In the genomic region with DNA sequence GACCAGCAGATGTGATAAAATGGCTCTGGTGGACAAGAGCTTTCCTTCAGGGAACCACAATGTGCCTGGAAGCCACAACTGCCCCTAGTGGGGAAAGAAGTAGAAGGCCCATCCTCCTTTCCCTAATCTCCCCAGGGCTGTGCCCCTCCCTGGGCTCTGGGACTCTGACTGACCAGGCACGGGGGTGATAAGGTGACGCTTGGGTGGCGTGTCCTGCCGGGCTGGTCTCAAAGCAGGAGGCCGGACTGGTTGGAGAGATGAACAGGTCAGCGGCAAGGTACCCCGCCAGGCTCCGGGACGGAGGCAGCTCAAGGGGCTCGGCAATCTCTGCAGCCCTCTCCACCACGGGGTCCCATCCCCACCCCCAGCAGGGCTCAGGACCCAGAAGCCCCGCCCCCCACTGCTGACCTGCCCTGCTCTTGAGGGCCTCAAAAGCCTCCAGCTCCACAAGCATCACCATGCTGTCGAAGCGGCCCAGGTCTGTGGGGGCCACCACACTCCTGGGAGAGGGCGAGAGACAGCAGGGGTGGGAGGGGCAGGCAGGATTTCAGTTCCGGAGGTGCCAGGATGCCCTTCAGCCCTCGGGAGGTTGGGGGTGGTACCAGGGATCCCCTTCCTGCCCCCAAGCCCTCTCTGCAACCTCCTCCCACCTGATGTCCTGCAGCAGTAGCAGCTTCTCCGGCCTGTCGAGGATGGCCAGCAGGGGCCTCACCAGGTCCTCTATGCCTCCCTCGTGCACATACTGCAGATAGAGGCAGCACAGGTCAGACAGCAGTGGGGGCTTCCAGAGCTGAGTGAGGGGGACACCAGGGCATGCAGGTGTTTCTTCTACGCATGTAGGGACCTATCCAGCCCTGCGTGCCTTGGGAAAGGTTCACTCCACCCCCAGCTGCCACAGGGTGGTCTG, we compare ENCODE assay signal across 1 cellular context.
TF ChIP-seq lines count a peak whose summit lies in the region.

No MANE protein-coding gene starts in this region.

TF ChIP-seq in A549, 52 proteins besides CTCF, POLR2A, EP300 and RAD21 (continued from another document):
- TF ChIP-seq, protein P1, sequence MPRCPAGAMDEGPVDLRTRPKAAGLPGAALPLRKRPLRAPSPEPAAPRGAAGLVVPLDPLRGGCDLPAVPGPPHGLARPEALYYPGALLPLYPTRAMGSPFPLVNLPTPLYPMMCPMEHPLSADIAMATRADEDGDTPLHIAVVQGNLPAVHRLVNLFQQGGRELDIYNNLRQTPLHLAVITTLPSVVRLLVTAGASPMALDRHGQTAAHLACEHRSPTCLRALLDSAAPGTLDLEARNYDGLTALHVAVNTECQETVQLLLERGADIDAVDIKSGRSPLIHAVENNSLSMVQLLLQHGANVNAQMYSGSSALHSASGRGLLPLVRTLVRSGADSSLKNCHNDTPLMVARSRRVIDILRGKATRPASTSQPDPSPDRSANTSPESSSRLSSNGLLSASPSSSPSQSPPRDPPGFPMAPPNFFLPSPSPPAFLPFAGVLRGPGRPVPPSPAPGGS (IDR thresholded peaks at IDR 0.05), result no peak
- TF ChIP-seq, protein P2, sequence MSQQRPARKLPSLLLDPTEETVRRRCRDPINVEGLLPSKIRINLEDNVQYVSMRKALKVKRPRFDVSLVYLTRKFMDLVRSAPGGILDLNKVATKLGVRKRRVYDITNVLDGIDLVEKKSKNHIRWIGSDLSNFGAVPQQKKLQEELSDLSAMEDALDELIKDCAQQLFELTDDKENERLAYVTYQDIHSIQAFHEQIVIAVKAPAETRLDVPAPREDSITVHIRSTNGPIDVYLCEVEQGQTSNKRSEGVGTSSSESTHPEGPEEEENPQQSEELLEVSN (IDR thresholded peaks at IDR 0.05; ENCODE audit: borderline replicate concordance, low read depth), result no peak
- TF ChIP-seq SMC3 (IDR thresholded peaks at IDR 0.05), result no peak
- no peak for TF ChIP-seq MYC (IDR thresholded peaks at IDR 0.05; ENCODE audit: borderline replicate concordance, low read length)
- TF ChIP-seq POLR2AphosphoS2 (conservative IDR thresholded peaks at IDR 0.05; ENCODE audit: low read length), result no peak
- TF ChIP-seq EHMT2 (IDR thresholded peaks at IDR 0.05; ENCODE audit: low read depth), result no peak
- TF ChIP-seq CBX8 (IDR thresholded peaks at IDR 0.05), result no peak
- TF ChIP-seq, protein P3, sequence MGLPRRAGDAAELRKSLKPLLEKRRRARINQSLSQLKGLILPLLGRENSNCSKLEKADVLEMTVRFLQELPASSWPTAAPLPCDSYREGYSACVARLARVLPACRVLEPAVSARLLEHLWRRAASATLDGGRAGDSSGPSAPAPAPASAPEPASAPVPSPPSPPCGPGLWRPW (IDR thresholded peaks at IDR 0.05), result no peak
- no peak for TF ChIP-seq NPAS2 (CRISPR knock-in tag; IDR thresholded peaks at IDR 0.05; ENCODE audit: borderline replicate concordance)
- no peak for TF ChIP-seq EHF (CRISPR knock-in tag; IDR thresholded peaks at IDR 0.05)
- TF ChIP-seq KDM1A (IDR thresholded peaks at IDR 0.05; ENCODE audit: low read depth), result no peak
TF ChIP-seq in A549: peak in this region for 0.
